20 cellular contexts compared by ENCODE assay signal in the genomic region with DNA sequence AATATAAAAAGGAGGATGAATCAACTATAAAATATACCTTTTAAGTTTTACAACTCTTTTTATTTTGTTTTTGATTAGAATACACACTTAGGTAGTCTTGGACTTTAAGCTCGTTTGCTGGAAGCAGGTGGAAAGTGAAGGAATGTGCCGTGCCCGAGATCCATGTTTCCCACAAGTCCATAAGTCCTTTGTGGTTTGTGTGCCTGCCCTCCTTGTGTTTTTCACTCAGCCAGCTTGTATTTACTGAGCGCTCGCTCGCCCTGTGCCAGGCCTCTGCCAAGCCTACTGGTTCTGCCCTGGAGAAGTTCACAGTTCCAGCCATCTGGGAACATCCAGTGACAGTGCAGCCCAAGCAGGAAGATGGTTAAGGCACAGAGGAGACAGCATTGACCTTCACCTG.
DNase-seq lines count a peak whose midpoint lies in the region; ATAC-seq and TF ChIP-seq lines count a peak whose summit lies in the region.
"Had no signal": no experiment of that assay in that cellular context is flagged by ENCODE, and none has a peak within 500 bp of the region (broad histone marks: within the 10 kb centered on the region; RNA-seq: fewer than 3 reads in every experiment).

No MANE protein-coding gene starts in this region.

- H3K9me3 Mint-ChIP-seq in activated naive CD8-positive, alpha-beta T cell treated with anti-CD3 and anti-CD28 coated beads, Interleukin-2, amount 50 U/mL, for 24 hours, result no peaks in the 10 kb centered on the region
- no peaks in the 10 kb centered on the region for H3K9me3 Mint-ChIP-seq in activated T-cell treated with anti-CD3 and anti-CD28 coated beads, Interleukin-2, amount 50 U/mL, for 72 hours
- H3K9me3 Mint-ChIP-seq: activated T-helper 17 cell treated with anti-CD3 and anti-CD28 coated beads, Interleukin-2, amount 50 U/mL, for 72 hours; immature natural killer cell; neural progenitor cell had no signal

- no peak for ATAC-seq in activated naive CD8-positive, alpha-beta T cell treated with anti-CD3 and anti-CD28 coated beads, Interleukin-2, amount 50 U/mL, for 24 hours
- ATAC-seq in left lung, result peak; percentile 32
- no peak for ATAC-seq in activated T-cell treated with anti-CD3 and anti-CD28 coated beads, Interleukin-2, amount 50 U/mL, for 72 hours (replicated peaks in 1 of 2)
- ATAC-seq: activated T-helper 17 cell treated with anti-CD3 and anti-CD28 coated beads, Interleukin-2, amount 50 U/mL, for 72 hours; K562 had no signal

- H3K4me1 Mint-ChIP-seq in activated naive CD8-positive, alpha-beta T cell treated with anti-CD3 and anti-CD28 coated beads, Interleukin-2, amount 50 U/mL, for 24 hours, result peaks cover 10% of the 10 kb centered on the region
- peaks cover 9% of the 10 kb centered on the region for H3K4me1 Mint-ChIP-seq in activated T-cell treated with anti-CD3 and anti-CD28 coated beads, Interleukin-2, amount 50 U/mL, for 72 hours (ENCODE audit: low read depth)

- TF ChIP-seq POLR2A in erythroblast (IDR thresholded peaks at IDR 0.05; ENCODE audit: low read length), result no peak

- no peak overlapping the region for H3K4me3 ChIP-seq in left lung
- H3K4me3 ChIP-seq: HAP-1, K562, neural progenitor cell had no signal

- no peaks in the 10 kb centered on the region for H3K4me1 ChIP-seq in left lung
- H3K4me1 ChIP-seq: HAP-1 had no signal

- TF ChIP-seq CTCF in left lung (IDR thresholded peaks at IDR 0.05), result no peak

- H3K4me3 Mint-ChIP-seq in activated naive CD8-positive, alpha-beta T cell treated with anti-CD3 and anti-CD28 coated beads, Interleukin-2, amount 50 U/mL, for 24 hours, result no peak overlapping the region
- no peak overlapping the region for H3K4me3 Mint-ChIP-seq in activated T-cell treated with anti-CD3 and anti-CD28 coated beads, Interleukin-2, amount 50 U/mL, for 72 hours
- H3K4me3 Mint-ChIP-seq: activated T-helper 17 cell treated with anti-CD3 and anti-CD28 coated beads, Interleukin-2, amount 50 U/mL, for 72 hours; immature natural killer cell; neural progenitor cell; type B pancreatic cell had no signal

- intact Hi-C loops in left lung (cut with DNase I), result no loop called here

- H3K27me3 Mint-ChIP-seq in activated naive CD8-positive, alpha-beta T cell treated with anti-CD3 and anti-CD28 coated beads, Interleukin-2, amount 50 U/mL, for 24 hours, result no peaks in the 10 kb centered on the region
- no peaks in the 10 kb centered on the region for H3K27me3 Mint-ChIP-seq in activated T-cell treated with anti-CD3 and anti-CD28 coated beads, Interleukin-2, amount 50 U/mL, for 72 hours (ENCODE audit: low read depth)
- H3K27me3 Mint-ChIP-seq: activated T-helper 17 cell treated with anti-CD3 and anti-CD28 coated beads, Interleukin-2, amount 50 U/mL, for 72 hours; type B pancreatic cell had no signal

- H3K27me3 ChIP-seq in left lung, result no peaks in the 10 kb centered on the region
- H3K27me3 ChIP-seq: neural progenitor cell had no signal

- peaks cover 7% of the 10 kb centered on the region for H3K36me3 Mint-ChIP-seq in activated naive CD8-positive, alpha-beta T cell treated with anti-CD3 and anti-CD28 coated beads, Interleukin-2, amount 50 U/mL, for 24 hours (ENCODE audit: low read depth)
- no peaks in the 10 kb centered on the region for H3K36me3 Mint-ChIP-seq in activated T-cell treated with anti-CD3 and anti-CD28 coated beads, Interleukin-2, amount 50 U/mL, for 72 hours (ENCODE audit: insufficient read depth in 2 of 2)

- no peak overlapping the region for H3K27ac ChIP-seq in left lung
- H3K27ac ChIP-seq: neural progenitor cell had no signal

- H3K36me3 ChIP-seq in left lung, result no peaks in the 10 kb centered on the region
- H3K36me3 ChIP-seq: HAP-1, neural progenitor cell had no signal

- peak overlapping the region; percentile 50 for H3K27ac Mint-ChIP-seq in activated naive CD8-positive, alpha-beta T cell treated with anti-CD3 and anti-CD28 coated beads, Interleukin-2, amount 50 U/mL, for 24 hours
- no peak overlapping the region for H3K27ac Mint-ChIP-seq in activated T-cell treated with anti-CD3 and anti-CD28 coated beads, Interleukin-2, amount 50 U/mL, for 72 hours
- H3K27ac Mint-ChIP-seq: neural progenitor cell, type B pancreatic cell had no signal

- H3K9me3 ChIP-seq in left lung, result no peaks in the 10 kb centered on the region
- H3K9me3 ChIP-seq: HAP-1 had no signal

- DNase-seq in HT-29 (ENCODE audit: low spot score), result peak; percentile 72
- no peak for DNase-seq in activated naive CD8-positive, alpha-beta T cell treated with anti-CD3 and anti-CD28 coated beads, Interleukin-2, amount 50 U/mL, for 24 hours
- peak in 1 of 2 donors; percentile 62 for DNase-seq in left lung
- peak; percentile 45 for DNase-seq in renal cortical epithelial cell (ENCODE audit: low read depth)
- no peak for DNase-seq in erythroblast (lab: John Stamatoyannopoulos, UW)
- DNase-seq in putamen (ENCODE audit: low spot score), result no peak
- no peak for DNase-seq in activated T-cell treated with anti-CD3 and anti-CD28 coated beads, Interleukin-2, amount 50 U/mL, for 72 hours
- no peak for DNase-seq in amniotic stem cell (lab: John Stamatoyannopoulos, UW)
- DNase-seq: DMS79 treated with DMSO at 0.1 percent for 48 hours; effector memory CD4-positive, alpha-beta T cell; immature natural killer cell; NCI-H1930; NK-92 treated with Interleukin-12 subunit alpha and Interleukin-12 subunit beta, amount 100 ng/mL, for 24 hours; RPMI8226; stimulated activated naive CD4-positive, alpha-beta T cell had no signal

Comparison
In these comparisons a context has a peak if more than half of its experiments do, and no peak if none do; other contexts are left out.
1. DNase-seq: peak in HT-29 (single experiment) and renal cortical epithelial cell (single experiment); none in activated naive CD8-positive, alpha-beta T cell treated with anti-CD3 and anti-CD28 coated beads, Interleukin-2, amount 50 U/mL, for 24 hours (single experiment), erythroblast (0 of 2), putamen (single experiment), activated T-cell treated with anti-CD3 and anti-CD28 coated beads, Interleukin-2, amount 50 U/mL, for 72 hours (0 of 2) and amniotic stem cell (single experiment).